In the genomic region with DNA sequence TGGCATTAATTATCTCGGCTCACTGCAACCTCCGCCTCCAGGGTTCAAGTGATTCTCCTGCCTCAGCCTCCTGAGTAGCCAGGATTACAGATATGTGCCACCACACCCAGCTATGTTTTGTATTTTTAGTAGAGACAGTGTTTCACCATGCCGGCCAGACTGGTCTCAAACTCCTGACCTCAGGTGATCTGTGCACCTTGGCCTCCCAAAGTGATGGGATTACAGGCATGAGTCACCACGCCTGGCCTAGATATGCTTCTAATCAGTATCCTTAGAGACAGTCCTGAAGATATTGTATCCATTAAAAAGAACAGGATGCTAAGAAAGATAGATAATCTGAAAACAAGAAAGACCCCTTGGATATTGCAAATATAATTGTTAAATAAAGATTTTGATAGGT, we compare ENCODE assay signal across 1 cellular context.
TF ChIP-seq lines count a peak whose summit lies in the region.

No MANE protein-coding gene starts in this region.

TF ChIP-seq in HepG2, 621 proteins besides CTCF, POLR2A, EP300 and RAD21:
- TF ChIP-seq FOSL2 (CRISPR knock-in tag; IDR thresholded peaks at IDR 0.05): peak; percentile 69
- TF ChIP-seq ZNF484 (CRISPR knock-in tag; IDR thresholded peaks at IDR 0.05; ENCODE audit: borderline replicate concordance, low read depth): no peak
- peak; percentile 44; the same call in 1 of the 2 replicates for TF ChIP-seq RXRA (CRISPR knock-in tag; IDR thresholded peaks at IDR 0.05)
- TF ChIP-seq THRA (CRISPR knock-in tag; IDR thresholded peaks at IDR 0.05; ENCODE audit: borderline replicate concordance): peak; percentile 37; the same call in 1 of the 2 replicates
- peak; percentile 41; the same call in 1 of the 2 replicates for TF ChIP-seq RARA (CRISPR knock-in tag; IDR thresholded peaks at IDR 0.05)
TF ChIP-seq in HepG2: peak in this region for 4.
